In the genomic region with DNA sequence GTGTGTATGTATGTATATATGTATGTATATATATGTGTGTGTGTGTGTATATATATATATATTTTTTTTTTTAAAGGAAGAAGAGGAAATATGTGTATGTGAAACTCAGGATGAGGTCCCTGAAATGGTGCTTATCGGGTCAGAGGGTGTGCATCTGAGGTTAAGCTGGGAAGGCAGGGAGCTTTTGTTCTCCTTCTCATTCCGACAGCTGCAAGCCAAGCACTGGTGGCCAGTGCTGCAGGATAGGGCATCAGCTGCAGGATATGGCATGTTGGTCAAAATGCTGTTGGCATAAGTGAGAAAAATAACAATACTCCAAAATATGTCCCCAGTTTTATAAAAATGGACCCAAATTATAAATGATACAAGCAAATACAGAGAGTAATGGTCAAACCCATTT, we compare ENCODE assay signal across 27 cellular contexts. TPM values are rescaled to one million over a fixed set of nuclear protein-coding genes. Genes with fewer than 3 reads are reported as not detected.
"Had no signal": no experiment of that assay in that cellular context is flagged by ENCODE, and none has a peak within 500 bp of the region (broad histone marks: within the 10 kb centered on the region; RNA-seq: fewer than 3 reads in every experiment).

No MANE protein-coding gene starts in this region.

- H3K4me3 ChIP-seq: esophagus squamous epithelium, left lung, pancreas, psoas muscle, skin epidermis, suprapubic skin, tibial nerve had no signal

- H3K27me3 ChIP-seq: esophagus squamous epithelium, left lung, pancreas, suprapubic skin, tibial nerve had no signal

- H3K9me3 Mint-ChIP-seq: activated CD4-positive, alpha-beta memory T cell treated with anti-CD3 and anti-CD28 coated beads, Interleukin-2, amount 10 ng/mL, durations not matched to agents 7 days and 5 days; activated CD4-positive, alpha-beta T cell treated with anti-CD3 and anti-CD28 coated beads, Interleukin-2, amount 10 ng/mL, durations not matched to agents 7 days and 5 days; activated naive CD4-positive, alpha-beta T cell treated with anti-CD3 and anti-CD28 coated beads, Interleukin-2, amount 50 U/mL, for 24 hours; activated naive CD8-positive, alpha-beta T cell treated with anti-CD3 and anti-CD28 coated beads, Interleukin-2, amount 50 U/mL, for 24 hours; activated T-cell treated with anti-CD3 and anti-CD28 coated beads, Interleukin-2, amount 50 U/mL, for 4 hours; activated T-helper 2 cell treated with anti-CD3 and anti-CD28 coated beads, Interferon-gamma antibody, Interleukin-2, Interleukin-4, amounts not matched to agents 10 μg/mL and 5 μg/mL and 100 μg/mL, durations not matched to agents 14 hours and 24 hours and 36 hours; naive thymus-derived CD8-positive, alpha-beta T cell; neural crest cell; stimulated activated memory B cell treated with anti-CD40 and anti-IgM and Interleukin-4, amounts not matched to agents 10 μg/mL and 1 μg/mL and 100 μg/mL, for 72 hours; stimulated activated naive CD8-positive, alpha-beta T cell treated with anti-CD3 and anti-CD28 coated beads, Interleukin-15, amount 100 ng/mL, for 72 hours; WTC11 had no signal

- ATAC-seq: activated naive CD8-positive, alpha-beta T cell treated with anti-CD3 and anti-CD28 coated beads, Interleukin-2, amount 50 U/mL, for 24 hours; activated T-cell treated with anti-CD3 and anti-CD28 coated beads, Interleukin-2, amount 50 U/mL, for 4 hours; left lung; naive thymus-derived CD8-positive, alpha-beta T cell; pancreas; psoas muscle; stimulated activated memory B cell treated with anti-CD40 and anti-IgM and Interleukin-4, amounts not matched to agents 10 μg/mL and 1 μg/mL and 100 μg/mL, for 72 hours; stimulated activated naive CD8-positive, alpha-beta T cell treated with anti-CD3 and anti-CD28 coated beads, Interleukin-15, amount 100 ng/mL, for 72 hours; WTC11 had no signal

- H3K27ac Mint-ChIP-seq: activated naive CD4-positive, alpha-beta T cell treated with anti-CD3 and anti-CD28 coated beads, Interleukin-2, amount 50 U/mL, for 24 hours; activated naive CD8-positive, alpha-beta T cell treated with anti-CD3 and anti-CD28 coated beads, Interleukin-2, amount 50 U/mL, for 24 hours; activated T-helper 2 cell treated with anti-CD3 and anti-CD28 coated beads, Interferon-gamma antibody, Interleukin-2, Interleukin-4, amounts not matched to agents 10 μg/mL and 5 μg/mL and 100 μg/mL, durations not matched to agents 14 hours and 24 hours and 36 hours; stimulated activated memory B cell treated with anti-CD40 and anti-IgM and Interleukin-4, amounts not matched to agents 10 μg/mL and 1 μg/mL and 100 μg/mL, for 72 hours; WTC11 had no signal

- H3K27ac ChIP-seq: epithelial cell of prostate, left lung, pancreas, skin epidermis, suprapubic skin, tibial nerve had no signal

- H3K27me3 Mint-ChIP-seq: activated CD4-positive, alpha-beta memory T cell treated with anti-CD3 and anti-CD28 coated beads, Interleukin-2, amount 10 ng/mL, durations not matched to agents 7 days and 5 days; activated CD4-positive, alpha-beta T cell treated with anti-CD3 and anti-CD28 coated beads, Interleukin-2, amount 10 ng/mL, durations not matched to agents 7 days and 5 days; activated naive CD4-positive, alpha-beta T cell treated with anti-CD3 and anti-CD28 coated beads, Interleukin-2, amount 50 U/mL, for 24 hours; activated naive CD8-positive, alpha-beta T cell treated with anti-CD3 and anti-CD28 coated beads, Interleukin-2, amount 50 U/mL, for 24 hours; naive thymus-derived CD8-positive, alpha-beta T cell; stimulated activated memory B cell treated with anti-CD40 and anti-IgM and Interleukin-4, amounts not matched to agents 10 μg/mL and 1 μg/mL and 100 μg/mL, for 72 hours; stimulated activated naive CD8-positive, alpha-beta T cell treated with anti-CD3 and anti-CD28 coated beads, Interleukin-15, amount 100 ng/mL, for 72 hours had no signal

- DNase-seq: activated CD4-positive, alpha-beta memory T cell treated with anti-CD3 and anti-CD28 coated beads, Interleukin-2, amount 10 ng/mL, durations not matched to agents 7 days and 5 days; activated CD4-positive, alpha-beta T cell treated with anti-CD3 and anti-CD28 coated beads for 1 hour; activated CD4-positive, alpha-beta T cell treated with anti-CD3 and anti-CD28 coated beads, Interleukin-2, amount 10 ng/mL, durations not matched to agents 7 days and 5 days; activated CD8-positive, alpha-beta memory T cell treated with anti-CD3 and anti-CD28 coated beads, Interleukin-2, amount 50 U/mL, for 48 hours; activated naive CD8-positive, alpha-beta T cell treated with anti-CD3 and anti-CD28 coated beads, Interleukin-2, amount 50 U/mL, for 24 hours; activated T-cell treated with anti-CD3 and anti-CD28 coated beads, Interleukin-2, amount 50 U/mL, for 4 hours; amygdala; effector CD8-positive, alpha-beta T cell; esophagus squamous epithelium; glutamatergic neuron; left lung; naive thymus-derived CD8-positive, alpha-beta T cell; nucleus accumbens; pancreas; psoas muscle; stimulated activated CD4-positive, alpha-beta T cell treated with anti-CD3 and anti-CD28 coated beads, Interleukin-4, amount 100 ng/mL, for 24 hours; stimulated activated naive CD8-positive, alpha-beta T cell treated with anti-CD3 and anti-CD28 coated beads, Interleukin-15, amount 100 ng/mL, for 72 hours; T-helper 2 cell had no signal

- H3K9me3 ChIP-seq: esophagus squamous epithelium, left lung, pancreas, psoas muscle, suprapubic skin, tibial nerve had no signal

- H3K4me1 ChIP-seq: pancreas had no signal

- H3K4me3 Mint-ChIP-seq: activated CD4-positive, alpha-beta memory T cell treated with anti-CD3 and anti-CD28 coated beads, Interleukin-2, amount 10 ng/mL, durations not matched to agents 7 days and 5 days; activated CD4-positive, alpha-beta T cell treated with anti-CD3 and anti-CD28 coated beads, Interleukin-2, amount 10 ng/mL, durations not matched to agents 7 days and 5 days; activated naive CD4-positive, alpha-beta T cell treated with anti-CD3 and anti-CD28 coated beads, Interleukin-2, amount 50 U/mL, for 24 hours; activated naive CD8-positive, alpha-beta T cell treated with anti-CD3 and anti-CD28 coated beads, Interleukin-2, amount 50 U/mL, for 24 hours; activated T-cell treated with anti-CD3 and anti-CD28 coated beads, Interleukin-2, amount 50 U/mL, for 4 hours; neural crest cell; stimulated activated memory B cell treated with anti-CD40 and anti-IgM and Interleukin-4, amounts not matched to agents 10 μg/mL and 1 μg/mL and 100 μg/mL, for 72 hours; stimulated activated naive CD8-positive, alpha-beta T cell treated with anti-CD3 and anti-CD28 coated beads, Interleukin-15, amount 100 ng/mL, for 72 hours; WTC11 had no signal

RNA-seq across cellular contexts. Expression of a gene that starts 29.6 kb away (rescaled TPM):
- total RNA-seq: naive thymus-derived CD8-positive, alpha-beta T cell had no signal
